Comparison of ENCODE assay signal across 25 cellular contexts in the genomic region with DNA sequence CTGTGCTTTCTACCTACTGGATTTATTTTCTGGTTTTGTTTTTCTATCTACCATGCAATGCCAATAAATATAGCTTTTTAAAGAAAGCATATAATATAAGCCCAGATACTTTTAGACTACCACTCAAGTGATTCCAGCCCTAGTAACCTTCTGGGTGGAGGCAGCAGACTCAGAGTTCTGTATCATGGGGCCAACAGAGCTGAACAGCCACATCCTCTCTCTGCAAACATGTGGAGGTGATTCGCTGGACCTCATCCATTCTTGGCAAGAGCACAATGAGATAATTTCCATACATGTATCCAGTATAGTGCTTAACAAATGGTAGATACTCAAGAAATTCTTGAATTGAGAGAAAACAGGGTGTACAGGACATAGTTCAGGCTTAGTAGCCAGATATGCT.
"Had no signal": no experiment of that assay in that cellular context is flagged by ENCODE, and none has a peak within 500 bp of the region (broad histone marks: within the 10 kb centered on the region; RNA-seq: fewer than 3 reads in every experiment).

No MANE protein-coding gene starts in this region.

- H3K4me3 ChIP-seq: breast epithelium, Peyer's patch, SJCRH30 had no signal

- H3K27me3 ChIP-seq: breast epithelium, Peyer's patch, SJCRH30 had no signal

- H3K9me2 ChIP-seq: SK-N-SH had no signal

- H3K4me1 ChIP-seq: breast epithelium, Peyer's patch, SJCRH30 had no signal

- ATAC-seq: activated CD8-positive, alpha-beta T cell treated with anti-CD3 and anti-CD28 coated beads, Interleukin-2, amount 10 ng/mL, durations not matched to agents 7 days and 5 days; activated T-helper 17 cell treated with anti-CD3 and anti-CD28 coated beads, Interleukin-2, amount 50 U/mL, for 72 hours had no signal

- H3K9me3 ChIP-seq: breast epithelium, Peyer's patch, SJCRH30, SK-N-SH had no signal

- DNase-seq: activated CD4-positive, alpha-beta T cell treated with anti-CD3 and anti-CD28 coated beads for 4 hours; activated CD4-positive, alpha-beta T cell treated with anti-CD3 and anti-CD28 coated beads, Interleukin-2, amount 50 U/mL, for 4 hours; activated CD8-positive, alpha-beta T cell treated with anti-CD3 and anti-CD28 coated beads, Interleukin-2, amount 10 ng/mL, durations not matched to agents 7 days and 5 days; activated gamma-delta T cell; activated naive CD4-positive, alpha-beta T cell treated with anti-CD3 and anti-CD28 coated beads, Interleukin-2, amount 10 ng/mL, durations not matched to agents 7 days and 5 days; activated naive CD8-positive, alpha-beta T cell treated with anti-CD3 and anti-CD28 coated beads for 36 hours; activated T-cell treated with anti-CD3 and anti-CD28 coated beads, Interleukin-2, amount 50 U/mL, for 48 hours; caudate nucleus; Kasumi-1; NCI-H1105 treated with DMSO at 0.1 percent for 48 hours; NCI-H1436 treated with DMSO at 0.1 percent for 48 hours; NCI-H187; NCI-H2171; NCI-H524 treated with DMSO at 0.1 percent for 48 hours; NCI-H774; NK-92 treated with Interleukin-12 subunit alpha and Interleukin-12 subunit beta, amount 100 ng/mL, for 24 hours; Peyer's patch; Right ventricle myocardium superior; SJCRH30; SK-N-SH; T-helper 1 cell; WERI-Rb-1 had no signal

- H3K9ac ChIP-seq: SK-N-SH had no signal

- H3K4me2 ChIP-seq: SK-N-SH had no signal

- H3K27ac ChIP-seq: breast epithelium, Peyer's patch, RWPE1, SJCRH30, WERI-Rb-1 had no signal

- H3K36me3 ChIP-seq: breast epithelium, Peyer's patch, SJCRH30 had no signal
